ENCODE assay signal across 1 cellular context in the genomic region with DNA sequence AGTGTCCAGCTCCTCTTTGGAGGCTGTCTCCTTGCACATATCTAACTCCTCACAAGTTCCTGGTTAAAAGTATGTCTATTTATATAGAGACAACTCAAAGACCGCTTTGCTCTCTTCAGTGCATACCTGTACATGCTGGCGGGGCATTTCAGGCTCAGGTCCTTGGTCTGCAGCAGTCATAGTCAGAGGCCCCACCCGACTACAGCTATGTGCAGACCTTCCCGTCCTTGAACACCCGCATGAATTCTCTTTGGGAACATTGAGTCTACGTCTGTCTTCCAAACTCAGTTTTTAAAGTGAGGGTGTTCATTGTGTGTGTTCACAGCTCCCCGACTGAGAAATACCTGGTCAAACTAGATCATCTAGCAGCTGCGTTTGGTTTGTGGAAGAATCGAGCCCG.
TF ChIP-seq lines count a peak whose summit lies in the region.

No MANE protein-coding gene starts in this region.

TF ChIP-seq in WTC11, 78 proteins besides CTCF, POLR2A, EP300 and RAD21 (continued from another document):
- TF ChIP-seq, protein P1, sequence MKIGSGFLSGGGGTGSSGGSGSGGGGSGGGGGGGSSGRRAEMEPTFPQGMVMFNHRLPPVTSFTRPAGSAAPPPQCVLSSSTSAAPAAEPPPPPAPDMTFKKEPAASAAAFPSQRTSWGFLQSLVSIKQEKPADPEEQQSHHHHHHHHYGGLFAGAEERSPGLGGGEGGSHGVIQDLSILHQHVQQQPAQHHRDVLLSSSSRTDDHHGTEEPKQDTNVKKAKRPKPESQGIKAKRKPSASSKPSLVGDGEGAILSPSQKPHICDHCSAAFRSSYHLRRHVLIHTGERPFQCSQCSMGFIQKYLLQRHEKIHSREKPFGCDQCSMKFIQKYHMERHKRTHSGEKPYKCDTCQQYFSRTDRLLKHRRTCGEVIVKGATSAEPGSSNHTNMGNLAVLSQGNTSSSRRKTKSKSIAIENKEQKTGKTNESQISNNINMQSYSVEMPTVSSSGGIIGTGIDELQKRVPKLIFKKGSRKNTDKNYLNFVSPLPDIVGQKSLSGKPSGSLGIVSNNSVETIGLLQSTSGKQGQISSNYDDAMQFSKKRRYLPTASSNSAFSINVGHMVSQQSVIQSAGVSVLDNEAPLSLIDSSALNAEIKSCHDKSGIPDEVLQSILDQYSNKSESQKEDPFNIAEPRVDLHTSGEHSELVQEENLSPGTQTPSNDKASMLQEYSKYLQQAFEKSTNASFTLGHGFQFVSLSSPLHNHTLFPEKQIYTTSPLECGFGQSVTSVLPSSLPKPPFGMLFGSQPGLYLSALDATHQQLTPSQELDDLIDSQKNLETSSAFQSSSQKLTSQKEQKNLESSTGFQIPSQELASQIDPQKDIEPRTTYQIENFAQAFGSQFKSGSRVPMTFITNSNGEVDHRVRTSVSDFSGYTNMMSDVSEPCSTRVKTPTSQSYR (CRISPR knock-in tag; IDR thresholded peaks at IDR 0.05), result no peak
- TF ChIP-seq, protein P2, sequence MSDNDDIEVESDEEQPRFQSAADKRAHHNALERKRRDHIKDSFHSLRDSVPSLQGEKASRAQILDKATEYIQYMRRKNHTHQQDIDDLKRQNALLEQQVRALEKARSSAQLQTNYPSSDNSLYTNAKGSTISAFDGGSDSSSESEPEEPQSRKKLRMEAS (CRISPR knock-in tag; IDR thresholded peaks at IDR 0.05), result no peak
- TF ChIP-seq NR2C2 (CRISPR knock-in tag; IDR thresholded peaks at IDR 0.05) (no peak), NFE2L1 (CRISPR knock-in tag; IDR thresholded peaks at IDR 0.05) (no peak), JAZF1 (CRISPR knock-in tag; IDR thresholded peaks at IDR 0.05) (no peak)
- TF ChIP-seq, protein P3, sequence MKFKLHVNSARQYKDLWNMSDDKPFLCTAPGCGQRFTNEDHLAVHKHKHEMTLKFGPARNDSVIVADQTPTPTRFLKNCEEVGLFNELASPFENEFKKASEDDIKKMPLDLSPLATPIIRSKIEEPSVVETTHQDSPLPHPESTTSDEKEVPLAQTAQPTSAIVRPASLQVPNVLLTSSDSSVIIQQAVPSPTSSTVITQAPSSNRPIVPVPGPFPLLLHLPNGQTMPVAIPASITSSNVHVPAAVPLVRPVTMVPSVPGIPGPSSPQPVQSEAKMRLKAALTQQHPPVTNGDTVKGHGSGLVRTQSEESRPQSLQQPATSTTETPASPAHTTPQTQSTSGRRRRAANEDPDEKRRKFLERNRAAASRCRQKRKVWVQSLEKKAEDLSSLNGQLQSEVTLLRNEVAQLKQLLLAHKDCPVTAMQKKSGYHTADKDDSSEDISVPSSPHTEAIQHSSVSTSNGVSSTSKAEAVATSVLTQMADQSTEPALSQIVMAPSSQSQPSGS (CRISPR knock-in tag; IDR thresholded peaks at IDR 0.05; ENCODE audit: borderline replicate concordance, low read depth), result no peak
- TF ChIP-seq, protein P4, sequence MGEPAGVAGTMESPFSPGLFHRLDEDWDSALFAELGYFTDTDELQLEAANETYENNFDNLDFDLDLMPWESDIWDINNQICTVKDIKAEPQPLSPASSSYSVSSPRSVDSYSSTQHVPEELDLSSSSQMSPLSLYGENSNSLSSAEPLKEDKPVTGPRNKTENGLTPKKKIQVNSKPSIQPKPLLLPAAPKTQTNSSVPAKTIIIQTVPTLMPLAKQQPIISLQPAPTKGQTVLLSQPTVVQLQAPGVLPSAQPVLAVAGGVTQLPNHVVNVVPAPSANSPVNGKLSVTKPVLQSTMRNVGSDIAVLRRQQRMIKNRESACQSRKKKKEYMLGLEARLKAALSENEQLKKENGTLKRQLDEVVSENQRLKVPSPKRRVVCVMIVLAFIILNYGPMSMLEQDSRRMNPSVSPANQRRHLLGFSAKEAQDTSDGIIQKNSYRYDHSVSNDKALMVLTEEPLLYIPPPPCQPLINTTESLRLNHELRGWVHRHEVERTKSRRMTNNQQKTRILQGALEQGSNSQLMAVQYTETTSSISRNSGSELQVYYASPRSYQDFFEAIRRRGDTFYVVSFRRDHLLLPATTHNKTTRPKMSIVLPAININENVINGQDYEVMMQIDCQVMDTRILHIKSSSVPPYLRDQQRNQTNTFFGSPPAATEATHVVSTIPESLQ (CRISPR knock-in tag; IDR thresholded peaks at IDR 0.05), result no peak
